ENCODE assay signal across 8 cellular contexts in the genomic region with DNA sequence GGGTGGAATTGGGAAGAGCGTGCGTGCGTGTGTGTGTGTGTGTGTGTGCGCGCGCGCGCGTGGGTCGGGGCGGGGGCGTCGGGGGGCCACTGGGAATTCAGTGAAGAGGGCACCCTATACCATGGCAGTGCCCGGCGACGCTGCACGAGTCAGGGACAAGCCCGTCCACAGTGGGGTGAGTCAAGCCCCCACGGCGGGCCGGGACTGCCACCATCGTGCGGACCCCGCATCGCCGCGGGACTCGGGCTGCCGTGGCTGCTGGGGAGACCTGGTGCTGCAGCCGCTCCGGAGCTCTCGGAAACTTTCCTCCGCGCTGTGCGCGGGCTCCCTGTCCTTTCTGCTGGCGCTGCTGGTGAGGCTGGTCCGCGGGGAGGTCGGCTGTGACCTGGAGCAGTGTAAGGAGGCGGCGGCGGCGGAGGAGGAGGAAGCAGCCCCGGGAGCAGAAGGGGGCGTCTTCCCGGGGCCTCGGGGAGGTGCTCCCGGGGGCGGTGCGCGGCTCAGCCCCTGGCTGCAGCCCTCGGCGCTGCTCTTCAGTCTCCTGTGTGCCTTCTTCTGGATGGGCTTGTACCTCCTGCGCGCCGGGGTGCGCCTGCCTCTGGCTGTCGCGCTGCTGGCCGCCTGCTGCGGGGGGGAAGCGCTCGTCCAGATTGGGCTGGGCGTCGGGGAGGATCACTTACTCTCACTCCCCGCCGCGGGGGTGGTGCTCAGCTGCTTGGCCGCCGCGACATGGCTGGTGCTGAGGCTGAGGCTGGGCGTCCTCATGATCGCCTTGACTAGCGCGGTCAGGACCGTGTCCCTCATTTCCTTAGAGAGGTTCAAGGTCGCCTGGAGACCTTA. TPM values are rescaled to one million over a fixed set of nuclear protein-coding genes. Genes with fewer than 3 reads are reported as not detected.
DNase-seq lines count a peak whose midpoint lies in the region; ATAC-seq, FAIRE-seq and TF ChIP-seq lines count a peak whose summit lies in the region.

No MANE protein-coding gene starts in this region.

- ATAC-seq in HG02938 (IDR thresholded peaks at IDR 0.05; ENCODE audit: unreplicated experiment) = no peak

- DNase-seq in GM10248 (ENCODE audit: extremely low spot score) (peak; percentile 6), NCI-H460 (ENCODE audit: extremely low read depth, low read depth) (peak; percentile 65), bronchial epithelial cell (ENCODE audit: low read depth) (no peak), retinal pigment epithelial cell (ENCODE audit: low read depth) (no peak), GM20000 (ENCODE audit: low spot score) (no peak), NCI-H2196 (lab: John Stamatoyannopoulos, UW; ENCODE audit: unreplicated experiment) (no peak)

- POLR2A ChIA-PET in GM10248 (lab: Yijun Ruan, JAX) = no interaction called here

- CTCF ChIA-PET in GM10248 (lab: Yijun Ruan, JAX) = no interaction called here

- H3K9me3 ChIP-seq in iPS-18c (ENCODE audit: control insufficient read depth, insufficient read depth, low read length) = no peaks in the 10 kb centered on the region

- no peaks in the 10 kb centered on the region for H3K36me3 ChIP-seq in bronchial epithelial cell (ENCODE audit: control insufficient read depth, insufficient read depth, low read length)

- no peak for FAIRE-seq in bronchial epithelial cell (lab: Jason Lieb, UNC)

- peaks cover 12% of the 10 kb centered on the region for H3K27me3 ChIP-seq in bronchial epithelial cell (ENCODE audit: control insufficient read depth, insufficient read depth, low read length)

- TF ChIP-seq CTCF in GM10248 (IDR thresholded peaks at IDR 0.05; ENCODE audit: control extremely low read depth, extremely low read depth, low read depth, missing control alignments) (no peak), bronchial epithelial cell (IDR thresholded peaks at IDR 0.05; ENCODE audit: insufficient read depth, low read length, severe bottlenecking) (no peak), retinal pigment epithelial cell (conservative IDR thresholded peaks at IDR 0.05; ENCODE audit: low read depth, low read length) (no peak), GM20000 (IDR thresholded peaks at IDR 0.05; ENCODE audit: extremely low read depth, missing control alignments) (no peak)

- H3K4me3 ChIP-seq in bronchial epithelial cell (ENCODE audit: low read depth, low read length) (peak overlapping the region; percentile 23), iPS-18c (ENCODE audit: insufficient read depth, low read depth, low read length) (peak overlapping the region; percentile 80), retinal pigment epithelial cell (ENCODE audit: low read length) (peak overlapping the region; percentile 83)

RNA-seq across cellular contexts. Expression of gene PDE3A, which starts 1.0 kb away (rescaled TPM):
- total RNA-seq in NCI-H460 (2014; rRNA removed; shearing (Covaris generic)) = 68.2 and 76.3 TPM in 2 replicates
- 25.4 and 32.6 TPM in 2 replicates for polyA plus RNA-seq in NCI-H460 (2014; cell fraction: nucleus; rRNA removed)
- total RNA-seq in bronchial epithelial cell = under 0.01 TPM in 1 of 2 replicates, not detected in the other

Comparison
In these comparisons a context has a peak if more than half of its experiments do, and no peak if none do; other contexts are left out.
1. DNase-seq: peak in GM10248 (single experiment) and NCI-H460 (single experiment); none in bronchial epithelial cell (single experiment), retinal pigment epithelial cell (single experiment), GM20000 (single experiment) and NCI-H2196 (single experiment).
2. H3K4me3 ChIP-seq: peak in every context shown above with its lines; median percentile 83 in retinal pigment epithelial cell; 80 in iPS-18c; 23 in bronchial epithelial cell.
3. RNA of gene PDE3A, which starts 1.0 kb away (total RNA-seq): 68.2 to 76.3 TPM in NCI-H460; under 0.01 TPM in bronchial epithelial cell; every median in the first group is over 10 times any median in the second.